In genomic region chr18:10490401-10491289, GRCh38 we compare ENCODE assay signal across 9 cellular contexts. TPM values are rescaled to one million over a fixed set of nuclear protein-coding genes. Genes with fewer than 3 reads are reported as not detected.
DNase-seq lines count a peak whose midpoint lies in the region; ATAC-seq and TF ChIP-seq lines count a peak whose summit lies in the region.
"Had no signal": no experiment of that assay in that cellular context is flagged by ENCODE, and none has a peak within 500 bp of the region (broad histone marks: within the 10 kb centered on the region; RNA-seq: fewer than 3 reads in every experiment).

No MANE protein-coding gene starts in this region.

- no peak overlapping the region for H3K9ac ChIP-seq in PC-3 (ENCODE audit: low read length)

- peaks cover 64% of the 10 kb centered on the region for H3K27me3 ChIP-seq in PC-3 (ENCODE audit: low read length)

- H2AFZ ChIP-seq in PC-3 (ENCODE audit: low read length): no peak overlapping the region

- H3K27me3 Mint-ChIP-seq in activated T-helper 2 cell treated with anti-CD3 and anti-CD28 coated beads, Interferon-gamma antibody, Interleukin-2, Interleukin-4, amounts not matched to agents 10 μg/mL and 5 μg/mL and 100 μg/mL, durations not matched to agents 14 hours and 24 hours and 36 hours (ENCODE audit: low read depth): peaks cover 4% of the 10 kb centered on the region
- H3K27me3 Mint-ChIP-seq in natural killer cell (ENCODE audit: low read depth in 2 of 2): peaks cover 6 to 15% of the 10 kb centered on the region in 2 donors

- H3K9me2 ChIP-seq in PC-3 (replicated peaks; ENCODE audit: low read length): no peaks in the 10 kb centered on the region

- intact Hi-C loops in PC-3 (cut with micrococcal nuclease): no loop called here
- intact Hi-C loops in activated T-helper 2 cell treated with anti-CD3 and anti-CD28 coated beads, Interferon-gamma antibody, Interleukin-2, Interleukin-4, amounts not matched to agents 10 μg/mL and 5 μg/mL and 100 μg/mL, durations not matched to agents 14 hours and 24 hours and 36 hours (cut with micrococcal nuclease): no loop called here
- intact Hi-C loops in natural killer cell (cut with micrococcal nuclease): no loop called here

- H3K27ac ChIP-seq in PC-3 (ENCODE audit: low read length): no peak overlapping the region
- H3K27ac ChIP-seq: psoas muscle had no signal

- POLR2A ChIA-PET in PC-3 (lab: Charles Lee; ENCODE audit: unreplicated experiment): no interaction called here

- H3K27ac Mint-ChIP-seq in activated T-helper 2 cell treated with anti-CD3 and anti-CD28 coated beads, Interferon-gamma antibody, Interleukin-2, Interleukin-4, amounts not matched to agents 10 μg/mL and 5 μg/mL and 100 μg/mL, durations not matched to agents 14 hours and 24 hours and 36 hours: no peak overlapping the region
- peak overlapping the region in 1 of 2 donors; percentile 27 for H3K27ac Mint-ChIP-seq in natural killer cell

- no peaks in the 10 kb centered on the region for H3K9me3 Mint-ChIP-seq in activated T-helper 2 cell treated with anti-CD3 and anti-CD28 coated beads, Interferon-gamma antibody, Interleukin-2, Interleukin-4, amounts not matched to agents 10 μg/mL and 5 μg/mL and 100 μg/mL, durations not matched to agents 14 hours and 24 hours and 36 hours
- H3K9me3 Mint-ChIP-seq in natural killer cell: no peaks in the 10 kb centered on the region

- H3K79me2 ChIP-seq in PC-3 (ENCODE audit: low read length): no peaks in the 10 kb centered on the region

- no peaks in the 10 kb centered on the region for H3K36me3 ChIP-seq in PC-3 (ENCODE audit: low read depth, low read length)

- ATAC-seq in HG02885 (IDR thresholded peaks at IDR 0.05; ENCODE audit: poor library complexity, unreplicated experiment): peak; percentile 97
- peak; percentile 80 for ATAC-seq in PC-3
- peak; percentile 80 to 96 (median 82) for ATAC-seq in natural killer cell

- peaks cover 9% of the 10 kb centered on the region for H3K4me1 Mint-ChIP-seq in activated T-helper 2 cell treated with anti-CD3 and anti-CD28 coated beads, Interferon-gamma antibody, Interleukin-2, Interleukin-4, amounts not matched to agents 10 μg/mL and 5 μg/mL and 100 μg/mL, durations not matched to agents 14 hours and 24 hours and 36 hours (ENCODE audit: low read depth)
- H3K4me1 Mint-ChIP-seq in natural killer cell: peaks cover 9 to 11% of the 10 kb centered on the region in 2 donors

- no peaks in the 10 kb centered on the region for H3F3A ChIP-seq in PC-3 (ENCODE audit: low read length, unreplicated experiment)

- DNase-seq in SIG-M5 treated with dmso at 0.1 percent for 504 hours (lab: John Stamatoyannopoulos, UW; ENCODE audit: unreplicated experiment) (peak; percentile 66), SIG-M5 (lab: John Stamatoyannopoulos, UW) (no peak), PC-3 (peak; percentile 48), natural killer cell (no peak), DMS 273 treated with DMSO at 0.1 percent for 48 hours (lab: John Stamatoyannopoulos, UW) (no peak)
- peak; percentile 45 for DNase-seq in activated T-helper 2 cell treated with anti-CD3 and anti-CD28 coated beads, Interferon-gamma antibody, Interleukin-2, Interleukin-4, amounts not matched to agents 10 μg/mL and 5 μg/mL and 100 μg/mL, durations not matched to agents 14 hours and 24 hours and 36 hours (ENCODE audit: low spot score)
- DNase-seq in NK-92 treated with Interleukin-12 subunit alpha and Interleukin-12 subunit beta, amount 100 ng/mL, for 24 hours (lab: John Stamatoyannopoulos, UW): no peak
- DNase-seq: psoas muscle had no signal

- no peaks in the 10 kb centered on the region for H3K36me3 Mint-ChIP-seq in activated T-helper 2 cell treated with anti-CD3 and anti-CD28 coated beads, Interferon-gamma antibody, Interleukin-2, Interleukin-4, amounts not matched to agents 10 μg/mL and 5 μg/mL and 100 μg/mL, durations not matched to agents 14 hours and 24 hours and 36 hours (ENCODE audit: low read depth)
- H3K36me3 Mint-ChIP-seq in natural killer cell: no peaks in the 10 kb centered on the region

- CTCF ChIA-PET in PC-3 (lab: Charles Lee): no interaction called here

- TF ChIP-seq CTCF in PC-3 (conservative IDR thresholded peaks at IDR 0.05; ENCODE audit: low read depth, low read length) (peak; percentile 55), natural killer cell (IDR thresholded peaks at IDR 0.05) (no peak)

- no TSS peak for BruUV-seq in PC-3 (replicated peaks; lab: Mats Ljungman, UMichigan)

- H3K4me2 ChIP-seq in PC-3 (ENCODE audit: low read length): no peak overlapping the region

- no peaks in the 10 kb centered on the region for H4K20me1 ChIP-seq in PC-3 (ENCODE audit: low read length)

- no peak overlapping the region for H3K4me3 Mint-ChIP-seq in activated T-helper 2 cell treated with anti-CD3 and anti-CD28 coated beads, Interferon-gamma antibody, Interleukin-2, Interleukin-4, amounts not matched to agents 10 μg/mL and 5 μg/mL and 100 μg/mL, durations not matched to agents 14 hours and 24 hours and 36 hours (ENCODE audit: low read depth)
- H3K4me3 Mint-ChIP-seq in natural killer cell: no peak overlapping the region

- no peaks in the 10 kb centered on the region for H3K9me3 ChIP-seq in PC-3 (ENCODE audit: low read length)
- H3K9me3 ChIP-seq: psoas muscle had no signal

- H3K4me1 ChIP-seq in PC-3 (ENCODE audit: insufficient read depth, low read length): no peaks in the 10 kb centered on the region
- H3K4me1 ChIP-seq: psoas muscle had no signal

- H3K4me3 ChIP-seq in PC-3 (ENCODE audit: low read length): no peak overlapping the region
- H3K4me3 ChIP-seq: psoas muscle had no signal

RNA-seq across cellular contexts. Expression of gene NAPG, which starts 35.2 kb away (rescaled TPM):
- total RNA-seq in PC-3 (2014; rRNA removed) (24.0 and 24.7 TPM in 2 replicates), natural killer cell (10 to 100 TPM; 34.3 to 62.5 (median 48.7) TPM)
- 35.2 and 35.3 TPM in 2 replicates for total RNA-seq in activated T-helper 2 cell treated with anti-CD3 and anti-CD28 coated beads, Interferon-gamma antibody, Interleukin-2, Interleukin-4, amounts not matched to agents 10 μg/mL and 5 μg/mL and 100 μg/mL, durations not matched to agents 14 hours and 24 hours and 36 hours

RNA-seq across cellular contexts. Expression of gene APCDD1, which starts 36.2 kb away (rescaled TPM):
- not detected in 2 replicates for total RNA-seq in PC-3 (2014; rRNA removed)
- not detected in 2 replicates for total RNA-seq in activated T-helper 2 cell treated with anti-CD3 and anti-CD28 coated beads, Interferon-gamma antibody, Interleukin-2, Interleukin-4, amounts not matched to agents 10 μg/mL and 5 μg/mL and 100 μg/mL, durations not matched to agents 14 hours and 24 hours and 36 hours
- total RNA-seq in natural killer cell: under 1 TPM in 1 of 3 donors, not detected in 2; 0.13 TPM

Comparison
In these comparisons a context has a peak if more than half of its experiments do, and no peak if none do; other contexts are left out.
1. DNase-seq: peak in SIG-M5 treated with dmso at 0.1 percent for 504 hours (single experiment), PC-3 (single experiment) and activated T-helper 2 cell treated with anti-CD3 and anti-CD28 coated beads, Interferon-gamma antibody, Interleukin-2, Interleukin-4, amounts not matched to agents 10 μg/mL and 5 μg/mL and 100 μg/mL, durations not matched to agents 14 hours and 24 hours and 36 hours (single experiment); none in SIG-M5 (single experiment), natural killer cell (single experiment), DMS 273 treated with DMSO at 0.1 percent for 48 hours (single experiment) and NK-92 treated with Interleukin-12 subunit alpha and Interleukin-12 subunit beta, amount 100 ng/mL, for 24 hours (single experiment).
2. Peak in every context shown above with its lines, with median percentiles within 50 percentile points of each other: ATAC-seq.